Comparison of ENCODE assay signal across 1 cellular context in the genomic region with DNA sequence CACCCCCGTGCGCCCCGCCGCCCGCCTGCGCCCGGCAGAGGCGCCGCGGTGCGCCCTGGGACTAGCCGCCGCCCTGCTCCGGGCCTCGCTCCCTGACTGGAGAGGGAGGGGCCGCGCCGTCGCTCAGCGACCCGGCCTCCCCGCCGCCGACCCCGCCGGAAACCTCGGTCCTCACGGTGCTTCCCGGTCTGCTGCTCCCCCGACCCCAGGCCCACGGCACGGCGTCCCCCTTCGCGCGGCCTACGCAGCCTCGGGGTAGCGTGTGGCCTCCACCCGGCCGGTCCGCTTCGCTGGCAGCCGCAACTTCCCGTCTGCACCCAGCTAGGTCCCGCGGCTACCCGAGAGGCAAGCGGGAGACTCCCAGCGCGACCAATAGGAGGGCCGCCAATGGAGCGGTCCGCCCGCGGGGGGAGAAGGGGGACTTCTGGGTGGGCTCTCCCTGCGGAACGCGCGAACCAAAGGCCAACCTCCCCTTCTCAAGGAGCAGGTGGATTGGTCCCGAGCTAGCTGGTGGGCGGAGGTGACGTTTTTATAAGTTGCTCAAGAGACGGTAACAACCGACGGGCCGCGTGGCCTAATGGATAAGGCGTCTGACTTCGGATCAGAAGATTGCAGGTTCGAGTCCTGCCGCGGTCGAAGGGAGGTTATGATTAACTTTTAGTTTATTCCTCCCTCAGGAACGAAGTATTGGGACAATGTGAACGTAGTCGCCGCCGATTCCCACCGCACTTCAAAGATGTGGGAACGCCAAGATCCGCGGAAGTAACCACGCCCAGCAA.
TF ChIP-seq lines count a peak whose summit lies in the region.

A gene (minus strand): TSS at position 315 of the 779 bp plus-strand sequence. CDS start 1,070 bp downstream, outside the sequence.

TF ChIP-seq in HepG2, 621 proteins besides CTCF, POLR2A, EP300 and RAD21 (continued from another document):
- TF ChIP-seq ZNF34 (CRISPR knock-in tag; IDR thresholded peaks at IDR 0.05; ENCODE audit: borderline replicate concordance) (no peak), SOX5 (CRISPR knock-in tag; IDR thresholded peaks at IDR 0.05; ENCODE audit: borderline replicate concordance) (0 out of 2 replicates have a peak, but pooled peaks have one; percentile 30), STAT5B (CRISPR knock-in tag; IDR thresholded peaks at IDR 0.05) (no peak), HHEX (CRISPR knock-in tag; IDR thresholded peaks at IDR 0.05) (no peak), ZNF788 (CRISPR knock-in tag; IDR thresholded peaks at IDR 0.05; ENCODE audit: borderline replicate concordance) (peak; percentile 91; the same call in 1 of the 2 replicates), ZNF839 (CRISPR knock-in tag; IDR thresholded peaks at IDR 0.05; ENCODE audit: borderline replicate concordance) (peak; percentile 84; the same call in 1 of the 2 replicates), MTF2 (CRISPR knock-in tag; IDR thresholded peaks at IDR 0.05; ENCODE audit: borderline replicate concordance) (peak; percentile 7; the same call in 1 of the 2 replicates), ZSCAN9 (CRISPR knock-in tag; IDR thresholded peaks at IDR 0.05; ENCODE audit: borderline replicate concordance) (peak; percentile 86; the same call in 1 of the 2 replicates), SRSF1 (optimal IDR thresholded peaks at IDR 0.05; ENCODE audit: low read depth, low read length) (no peak), THAP11 (CRISPR knock-in tag; IDR thresholded peaks at IDR 0.05) (peak; percentile 88), ZNF274 (CRISPR knock-in tag; IDR thresholded peaks at IDR 0.05) (peak; percentile 82; the same call in 1 of the 2 replicates), NCOA2 (CRISPR knock-in tag; IDR thresholded peaks at IDR 0.05) (peak; percentile 72), ZNF333 (CRISPR knock-in tag; IDR thresholded peaks at IDR 0.05; ENCODE audit: borderline replicate concordance) (no peak), FOSL2 (CRISPR knock-in tag; IDR thresholded peaks at IDR 0.05) (peak; percentile 59)
- TF ChIP-seq, protein P1, sequence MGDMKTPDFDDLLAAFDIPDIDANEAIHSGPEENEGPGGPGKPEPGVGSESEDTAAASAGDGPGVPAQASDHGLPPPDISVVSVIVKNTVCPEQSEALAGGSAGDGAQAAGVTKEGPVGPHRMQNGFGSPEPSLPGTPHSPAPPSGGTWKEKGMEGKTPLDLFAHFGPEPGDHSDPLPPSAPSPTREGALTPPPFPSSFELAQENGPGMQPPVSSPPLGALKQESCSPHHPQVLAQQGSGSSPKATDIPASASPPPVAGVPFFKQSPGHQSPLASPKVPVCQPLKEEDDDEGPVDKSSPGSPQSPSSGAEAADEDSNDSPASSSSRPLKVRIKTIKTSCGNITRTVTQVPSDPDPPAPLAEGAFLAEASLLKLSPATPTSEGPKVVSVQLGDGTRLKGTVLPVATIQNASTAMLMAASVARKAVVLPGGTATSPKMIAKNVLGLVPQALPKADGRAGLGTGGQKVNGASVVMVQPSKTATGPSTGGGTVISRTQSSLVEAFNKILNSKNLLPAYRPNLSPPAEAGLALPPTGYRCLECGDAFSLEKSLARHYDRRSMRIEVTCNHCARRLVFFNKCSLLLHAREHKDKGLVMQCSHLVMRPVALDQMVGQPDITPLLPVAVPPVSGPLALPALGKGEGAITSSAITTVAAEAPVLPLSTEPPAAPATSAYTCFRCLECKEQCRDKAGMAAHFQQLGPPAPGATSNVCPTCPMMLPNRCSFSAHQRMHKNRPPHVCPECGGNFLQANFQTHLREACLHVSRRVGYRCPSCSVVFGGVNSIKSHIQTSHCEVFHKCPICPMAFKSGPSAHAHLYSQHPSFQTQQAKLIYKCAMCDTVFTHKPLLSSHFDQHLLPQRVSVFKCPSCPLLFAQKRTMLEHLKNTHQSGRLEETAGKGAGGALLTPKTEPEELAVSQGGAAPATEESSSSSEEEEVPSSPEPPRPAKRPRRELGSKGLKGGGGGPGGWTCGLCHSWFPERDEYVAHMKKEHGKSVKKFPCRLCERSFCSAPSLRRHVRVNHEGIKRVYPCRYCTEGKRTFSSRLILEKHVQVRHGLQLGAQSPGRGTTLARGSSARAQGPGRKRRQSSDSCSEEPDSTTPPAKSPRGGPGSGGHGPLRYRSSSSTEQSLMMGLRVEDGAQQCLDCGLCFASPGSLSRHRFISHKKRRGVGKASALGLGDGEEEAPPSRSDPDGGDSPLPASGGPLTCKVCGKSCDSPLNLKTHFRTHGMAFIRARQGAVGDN (CRISPR knock-in tag; IDR thresholded peaks at IDR 0.05): peak; percentile 85
- TF ChIP-seq, protein P2, sequence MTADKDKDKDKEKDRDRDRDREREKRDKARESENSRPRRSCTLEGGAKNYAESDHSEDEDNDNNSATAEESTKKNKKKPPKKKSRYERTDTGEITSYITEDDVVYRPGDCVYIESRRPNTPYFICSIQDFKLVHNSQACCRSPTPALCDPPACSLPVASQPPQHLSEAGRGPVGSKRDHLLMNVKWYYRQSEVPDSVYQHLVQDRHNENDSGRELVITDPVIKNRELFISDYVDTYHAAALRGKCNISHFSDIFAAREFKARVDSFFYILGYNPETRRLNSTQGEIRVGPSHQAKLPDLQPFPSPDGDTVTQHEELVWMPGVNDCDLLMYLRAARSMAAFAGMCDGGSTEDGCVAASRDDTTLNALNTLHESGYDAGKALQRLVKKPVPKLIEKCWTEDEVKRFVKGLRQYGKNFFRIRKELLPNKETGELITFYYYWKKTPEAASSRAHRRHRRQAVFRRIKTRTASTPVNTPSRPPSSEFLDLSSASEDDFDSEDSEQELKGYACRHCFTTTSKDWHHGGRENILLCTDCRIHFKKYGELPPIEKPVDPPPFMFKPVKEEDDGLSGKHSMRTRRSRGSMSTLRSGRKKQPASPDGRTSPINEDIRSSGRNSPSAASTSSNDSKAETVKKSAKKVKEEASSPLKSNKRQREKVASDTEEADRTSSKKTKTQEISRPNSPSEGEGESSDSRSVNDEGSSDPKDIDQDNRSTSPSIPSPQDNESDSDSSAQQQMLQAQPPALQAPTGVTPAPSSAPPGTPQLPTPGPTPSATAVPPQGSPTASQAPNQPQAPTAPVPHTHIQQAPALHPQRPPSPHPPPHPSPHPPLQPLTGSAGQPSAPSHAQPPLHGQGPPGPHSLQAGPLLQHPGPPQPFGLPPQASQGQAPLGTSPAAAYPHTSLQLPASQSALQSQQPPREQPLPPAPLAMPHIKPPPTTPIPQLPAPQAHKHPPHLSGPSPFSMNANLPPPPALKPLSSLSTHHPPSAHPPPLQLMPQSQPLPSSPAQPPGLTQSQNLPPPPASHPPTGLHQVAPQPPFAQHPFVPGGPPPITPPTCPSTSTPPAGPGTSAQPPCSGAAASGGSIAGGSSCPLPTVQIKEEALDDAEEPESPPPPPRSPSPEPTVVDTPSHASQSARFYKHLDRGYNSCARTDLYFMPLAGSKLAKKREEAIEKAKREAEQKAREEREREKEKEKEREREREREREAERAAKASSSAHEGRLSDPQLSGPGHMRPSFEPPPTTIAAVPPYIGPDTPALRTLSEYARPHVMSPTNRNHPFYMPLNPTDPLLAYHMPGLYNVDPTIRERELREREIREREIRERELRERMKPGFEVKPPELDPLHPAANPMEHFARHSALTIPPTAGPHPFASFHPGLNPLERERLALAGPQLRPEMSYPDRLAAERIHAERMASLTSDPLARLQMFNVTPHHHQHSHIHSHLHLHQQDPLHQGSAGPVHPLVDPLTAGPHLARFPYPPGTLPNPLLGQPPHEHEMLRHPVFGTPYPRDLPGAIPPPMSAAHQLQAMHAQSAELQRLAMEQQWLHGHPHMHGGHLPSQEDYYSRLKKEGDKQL (CRISPR knock-in tag; IDR thresholded peaks at IDR 0.05; ENCODE audit: low read depth): peak; percentile 50; the same call in 1 of the 2 replicates
- TF ChIP-seq, protein P3, sequence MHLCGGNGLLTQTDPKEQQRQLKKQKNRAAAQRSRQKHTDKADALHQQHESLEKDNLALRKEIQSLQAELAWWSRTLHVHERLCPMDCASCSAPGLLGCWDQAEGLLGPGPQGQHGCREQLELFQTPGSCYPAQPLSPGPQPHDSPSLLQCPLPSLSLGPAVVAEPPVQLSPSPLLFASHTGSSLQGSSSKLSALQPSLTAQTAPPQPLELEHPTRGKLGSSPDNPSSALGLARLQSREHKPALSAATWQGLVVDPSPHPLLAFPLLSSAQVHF (CRISPR knock-in tag; IDR thresholded peaks at IDR 0.05): peak; percentile 69
- TF ChIP-seq, protein P4, sequence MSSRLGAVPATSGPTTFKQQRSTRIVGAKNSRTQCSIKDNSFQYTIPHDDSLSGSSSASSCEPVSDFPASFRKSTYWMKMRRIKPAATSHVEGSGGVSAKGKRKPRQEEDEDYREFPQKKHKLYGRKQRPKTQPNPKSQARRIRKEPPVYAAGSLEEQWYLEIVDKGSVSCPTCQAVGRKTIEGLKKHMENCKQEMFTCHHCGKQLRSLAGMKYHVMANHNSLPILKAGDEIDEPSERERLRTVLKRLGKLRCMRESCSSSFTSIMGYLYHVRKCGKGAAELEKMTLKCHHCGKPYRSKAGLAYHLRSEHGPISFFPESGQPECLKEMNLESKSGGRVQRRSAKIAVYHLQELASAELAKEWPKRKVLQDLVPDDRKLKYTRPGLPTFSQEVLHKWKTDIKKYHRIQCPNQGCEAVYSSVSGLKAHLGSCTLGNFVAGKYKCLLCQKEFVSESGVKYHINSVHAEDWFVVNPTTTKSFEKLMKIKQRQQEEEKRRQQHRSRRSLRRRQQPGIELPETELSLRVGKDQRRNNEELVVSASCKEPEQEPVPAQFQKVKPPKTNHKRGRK (CRISPR knock-in tag; IDR thresholded peaks at IDR 0.05): no peak
- TF ChIP-seq, protein P5, sequence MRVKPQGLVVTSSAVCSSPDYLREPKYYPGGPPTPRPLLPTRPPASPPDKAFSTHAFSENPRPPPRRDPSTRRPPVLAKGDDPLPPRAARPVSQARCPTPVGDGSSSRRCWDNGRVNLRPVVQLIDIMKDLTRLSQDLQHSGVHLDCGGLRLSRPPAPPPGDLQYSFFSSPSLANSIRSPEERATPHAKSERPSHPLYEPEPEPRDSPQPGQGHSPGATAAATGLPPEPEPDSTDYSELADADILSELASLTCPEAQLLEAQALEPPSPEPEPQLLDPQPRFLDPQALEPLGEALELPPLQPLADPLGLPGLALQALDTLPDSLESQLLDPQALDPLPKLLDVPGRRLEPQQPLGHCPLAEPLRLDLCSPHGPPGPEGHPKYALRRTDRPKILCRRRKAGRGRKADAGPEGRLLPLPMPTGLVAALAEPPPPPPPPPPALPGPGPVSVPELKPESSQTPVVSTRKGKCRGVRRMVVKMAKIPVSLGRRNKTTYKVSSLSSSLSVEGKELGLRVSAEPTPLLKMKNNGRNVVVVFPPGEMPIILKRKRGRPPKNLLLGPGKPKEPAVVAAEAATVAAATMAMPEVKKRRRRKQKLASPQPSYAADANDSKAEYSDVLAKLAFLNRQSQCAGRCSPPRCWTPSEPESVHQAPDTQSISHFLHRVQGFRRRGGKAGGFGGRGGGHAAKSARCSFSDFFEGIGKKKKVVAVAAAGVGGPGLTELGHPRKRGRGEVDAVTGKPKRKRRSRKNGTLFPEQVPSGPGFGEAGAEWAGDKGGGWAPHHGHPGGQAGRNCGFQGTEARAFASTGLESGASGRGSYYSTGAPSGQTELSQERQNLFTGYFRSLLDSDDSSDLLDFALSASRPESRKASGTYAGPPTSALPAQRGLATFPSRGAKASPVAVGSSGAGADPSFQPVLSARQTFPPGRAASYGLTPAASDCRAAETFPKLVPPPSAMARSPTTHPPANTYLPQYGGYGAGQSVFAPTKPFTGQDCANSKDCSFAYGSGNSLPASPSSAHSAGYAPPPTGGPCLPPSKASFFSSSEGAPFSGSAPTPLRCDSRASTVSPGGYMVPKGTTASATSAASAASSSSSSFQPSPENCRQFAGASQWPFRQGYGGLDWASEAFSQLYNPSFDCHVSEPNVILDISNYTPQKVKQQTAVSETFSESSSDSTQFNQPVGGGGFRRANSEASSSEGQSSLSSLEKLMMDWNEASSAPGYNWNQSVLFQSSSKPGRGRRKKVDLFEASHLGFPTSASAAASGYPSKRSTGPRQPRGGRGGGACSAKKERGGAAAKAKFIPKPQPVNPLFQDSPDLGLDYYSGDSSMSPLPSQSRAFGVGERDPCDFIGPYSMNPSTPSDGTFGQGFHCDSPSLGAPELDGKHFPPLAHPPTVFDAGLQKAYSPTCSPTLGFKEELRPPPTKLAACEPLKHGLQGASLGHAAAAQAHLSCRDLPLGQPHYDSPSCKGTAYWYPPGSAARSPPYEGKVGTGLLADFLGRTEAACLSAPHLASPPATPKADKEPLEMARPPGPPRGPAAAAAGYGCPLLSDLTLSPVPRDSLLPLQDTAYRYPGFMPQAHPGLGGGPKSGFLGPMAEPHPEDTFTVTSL (CRISPR knock-in tag; IDR thresholded peaks at IDR 0.05; ENCODE audit: borderline replicate concordance): no peak; the same call in 1 of the 2 replicates
- TF ChIP-seq, protein P6, sequence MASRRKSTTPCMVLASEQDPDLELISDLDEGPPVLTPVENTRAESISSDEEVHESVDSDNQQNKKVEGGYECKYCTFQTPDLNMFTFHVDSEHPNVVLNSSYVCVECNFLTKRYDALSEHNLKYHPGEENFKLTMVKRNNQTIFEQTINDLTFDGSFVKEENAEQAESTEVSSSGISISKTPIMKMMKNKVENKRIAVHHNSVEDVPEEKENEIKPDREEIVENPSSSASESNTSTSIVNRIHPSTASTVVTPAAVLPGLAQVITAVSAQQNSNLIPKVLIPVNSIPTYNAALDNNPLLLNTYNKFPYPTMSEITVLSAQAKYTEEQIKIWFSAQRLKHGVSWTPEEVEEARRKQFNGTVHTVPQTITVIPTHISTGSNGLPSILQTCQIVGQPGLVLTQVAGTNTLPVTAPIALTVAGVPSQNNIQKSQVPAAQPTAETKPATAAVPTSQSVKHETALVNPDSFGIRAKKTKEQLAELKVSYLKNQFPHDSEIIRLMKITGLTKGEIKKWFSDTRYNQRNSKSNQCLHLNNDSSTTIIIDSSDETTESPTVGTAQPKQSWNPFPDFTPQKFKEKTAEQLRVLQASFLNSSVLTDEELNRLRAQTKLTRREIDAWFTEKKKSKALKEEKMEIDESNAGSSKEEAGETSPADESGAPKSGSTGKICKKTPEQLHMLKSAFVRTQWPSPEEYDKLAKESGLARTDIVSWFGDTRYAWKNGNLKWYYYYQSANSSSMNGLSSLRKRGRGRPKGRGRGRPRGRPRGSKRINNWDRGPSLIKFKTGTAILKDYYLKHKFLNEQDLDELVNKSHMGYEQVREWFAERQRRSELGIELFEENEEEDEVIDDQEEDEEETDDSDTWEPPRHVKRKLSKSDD (CRISPR knock-in tag; IDR thresholded peaks at IDR 0.05; ENCODE audit: low read depth): no peak; the same call in 1 of the 2 replicates
TF ChIP-seq in HepG2: peak in this region for 365.
